In the genomic region with DNA sequence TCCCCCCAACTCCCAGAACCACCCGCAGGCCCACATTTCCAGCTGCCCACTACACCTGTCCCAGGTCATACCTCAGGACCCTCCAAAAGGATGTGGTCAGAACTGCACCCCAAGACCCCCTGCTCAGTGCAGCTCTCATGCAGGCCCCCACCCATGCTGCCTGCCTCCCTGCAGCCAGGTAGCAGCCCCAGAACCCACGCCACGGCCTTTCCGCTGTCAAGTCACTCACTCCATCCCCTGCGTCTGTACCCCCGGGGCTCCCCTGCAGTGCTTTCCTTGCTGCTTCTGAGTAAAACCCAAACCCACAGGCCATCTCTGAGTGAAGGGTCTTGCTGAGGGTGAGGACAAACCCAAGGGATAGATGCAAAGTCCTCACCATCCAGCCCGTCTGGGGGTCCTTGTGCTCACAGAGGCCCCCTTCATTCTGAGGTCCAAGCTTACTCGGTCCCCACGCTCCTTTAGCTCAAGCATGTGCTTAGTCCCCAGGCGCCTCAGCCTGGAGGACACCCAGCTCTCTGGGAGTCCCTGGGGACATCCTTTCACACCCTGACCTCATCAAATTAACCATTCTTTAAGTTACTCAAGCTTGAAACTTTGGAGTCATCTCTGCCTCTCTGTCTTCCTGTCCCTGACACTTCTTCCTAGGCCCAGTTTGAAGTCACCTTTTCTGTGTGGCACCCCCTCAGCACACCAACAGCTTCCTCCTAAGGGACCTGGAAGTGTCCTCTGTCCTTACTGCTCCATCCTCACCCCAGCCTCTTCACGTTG, we compare ENCODE assay signal across 9 cellular contexts.
DNase-seq lines count a peak whose midpoint lies in the region; ATAC-seq, FAIRE-seq and TF ChIP-seq lines count a peak whose summit lies in the region.
"Had no signal": no experiment of that assay in that cellular context is flagged by ENCODE, and none has a peak within 500 bp of the region (broad histone marks: within the 10 kb centered on the region; RNA-seq: fewer than 3 reads in every experiment).

No MANE protein-coding gene starts in this region.

- no peaks in the 10 kb centered on the region for H4K20me1 ChIP-seq in BLaER1

- DNase-seq in H54 (ENCODE audit: insufficient read length, low spot score) = no peak
- no peak for DNase-seq in pons (ENCODE audit: low spot score)
- no peak for DNase-seq in epidermal melanocyte (ENCODE audit: insufficient read length, low spot score)
- no peak for DNase-seq in EL

- H3K4me3 ChIP-seq in BLaER1 = no peak overlapping the region
- H3K4me3 ChIP-seq: SK-N-MC had no signal

- H3K4me2 ChIP-seq in BLaER1 = peak overlapping the region; percentile 86

- H3K36me3 Mint-ChIP-seq in dendritic cell treated with granulocyte-macrophage colony-stimulating factor and Interleukin-4, amounts not matched to agents 40 ng/mL and 50 ng/mL, for 4 days (ENCODE audit: low read depth) = peaks cover 63% of the 10 kb centered on the region

- H3K27ac ChIP-seq in BLaER1 = peak overlapping the region; percentile 55
- H3K27ac ChIP-seq: SK-N-MC had no signal

- no peak for FAIRE-seq in H54 (lab: Jason Lieb, UNC)

- no peak for TF ChIP-seq POLR2A in H54 (IDR thresholded peaks at IDR 0.05; ENCODE audit: low read depth, low read length)

- peak overlapping the region; percentile 10 for H3K27ac Mint-ChIP-seq in dendritic cell treated with granulocyte-macrophage colony-stimulating factor and Interleukin-4, amounts not matched to agents 40 ng/mL and 50 ng/mL, for 4 days

- peaks cover 12% of the 10 kb centered on the region for H3K9me3 ChIP-seq in BLaER1

- H3K4me1 ChIP-seq in BLaER1 = peaks cover 77% of the 10 kb centered on the region

- H3K27me3 ChIP-seq in BLaER1 = no peaks in the 10 kb centered on the region

- intact Hi-C loops in dendritic cell treated with granulocyte-macrophage colony-stimulating factor and Interleukin-4, amounts not matched to agents 40 ng/mL and 50 ng/mL, for 4 days (cut with micrococcal nuclease) = no loop called here

- no peak overlapping the region for H3K4me3 Mint-ChIP-seq in dendritic cell treated with granulocyte-macrophage colony-stimulating factor and Interleukin-4, amounts not matched to agents 40 ng/mL and 50 ng/mL, for 4 days

- H3K36me3 ChIP-seq in BLaER1 = peaks cover 34% of the 10 kb centered on the region

- ATAC-seq in GM19397 (IDR thresholded peaks at IDR 0.05; ENCODE audit: unreplicated experiment) (peak; percentile 90), HG03280 (IDR thresholded peaks at IDR 0.05; ENCODE audit: unreplicated experiment) (peak; percentile 83)

- peaks cover 23% of the 10 kb centered on the region for H3K4me1 Mint-ChIP-seq in dendritic cell treated with granulocyte-macrophage colony-stimulating factor and Interleukin-4, amounts not matched to agents 40 ng/mL and 50 ng/mL, for 4 days (ENCODE audit: low read depth)

- H3K9ac ChIP-seq in BLaER1 = peak overlapping the region; percentile 27; the same call in 1 of the 2 replicates

- H3K27me3 Mint-ChIP-seq in dendritic cell treated with granulocyte-macrophage colony-stimulating factor and Interleukin-4, amounts not matched to agents 40 ng/mL and 50 ng/mL, for 4 days = peaks cover 3% of the 10 kb centered on the region

- no peaks in the 10 kb centered on the region for H3K9me3 Mint-ChIP-seq in dendritic cell treated with granulocyte-macrophage colony-stimulating factor and Interleukin-4, amounts not matched to agents 40 ng/mL and 50 ng/mL, for 4 days
